27 cellular contexts compared by ENCODE assay signal in genomic region chr6:75906871-75907270, GRCh38.
"Had no signal": no experiment of that assay in that cellular context is flagged by ENCODE, and none has a peak within 500 bp of the region (broad histone marks: within the 10 kb centered on the region; RNA-seq: fewer than 3 reads in every experiment).

No MANE protein-coding gene starts in this region.

- H3K4me3 Mint-ChIP-seq: activated B cell treated with CpG ODN at 0.5 μM for 24 hours; activated CD4-positive, alpha-beta memory T cell treated with anti-CD3 and anti-CD28 coated beads for 36 hours; activated CD4-positive, alpha-beta T cell treated with anti-CD3 and anti-CD28 coated beads, Interleukin-2, amount 10 ng/mL, durations not matched to agents 24 days and 14 days; activated naive CD8-positive, alpha-beta T cell treated with anti-CD3 and anti-CD28 coated beads, Interleukin-2, amount 50 U/mL, for 24 hours; activated T-cell treated with anti-CD3 and anti-CD28 coated beads, Interleukin-2, amount 50 U/mL, for 4 hours; T-helper 1 cell treated with Interleukin-12 subunit alpha and Interleukin-12 subunit beta and Interleukin-4 antibody, amounts not matched to agents 30 μg/mL and 1 μg/mL, for 36 hours had no signal

- H3K27ac Mint-ChIP-seq: activated B cell treated with CpG ODN at 0.5 μM for 24 hours; activated CD4-positive, alpha-beta memory T cell treated with anti-CD3 and anti-CD28 coated beads for 36 hours; activated CD4-positive, alpha-beta T cell treated with anti-CD3 and anti-CD28 coated beads, Interleukin-2, amount 10 ng/mL, durations not matched to agents 24 days and 14 days; activated naive CD4-positive, alpha-beta T cell treated with anti-CD3 and anti-CD28 coated beads, Interleukin-2, amount 50 U/mL, for 72 hours; activated naive CD8-positive, alpha-beta T cell treated with anti-CD3 and anti-CD28 coated beads, Interleukin-2, amount 50 U/mL, for 24 hours; T-helper 1 cell treated with Interleukin-12 subunit alpha and Interleukin-12 subunit beta and Interleukin-4 antibody, amounts not matched to agents 30 μg/mL and 1 μg/mL, for 36 hours had no signal

- H3K4me1 Mint-ChIP-seq: activated B cell treated with CpG ODN at 0.5 μM for 24 hours; activated CD4-positive, alpha-beta T cell treated with anti-CD3 and anti-CD28 coated beads, Interleukin-2, amount 10 ng/mL, durations not matched to agents 24 days and 14 days; activated naive CD8-positive, alpha-beta T cell treated with anti-CD3 and anti-CD28 coated beads, Interleukin-2, amount 50 U/mL, for 24 hours had no signal

- H3K27me3 Mint-ChIP-seq: activated CD4-positive, alpha-beta memory T cell treated with anti-CD3 and anti-CD28 coated beads for 36 hours; activated naive CD8-positive, alpha-beta T cell treated with anti-CD3 and anti-CD28 coated beads, Interleukin-2, amount 50 U/mL, for 24 hours had no signal

- DNase-seq: activated B cell treated with CpG ODN at 0.5 μM for 24 hours; activated CD4-positive, alpha-beta memory T cell treated with anti-CD3 and anti-CD28 coated beads for 36 hours; activated CD4-positive, alpha-beta T cell treated with anti-CD3 and anti-CD28 coated beads for 1 hour; activated CD4-positive, alpha-beta T cell treated with anti-CD3 and anti-CD28 coated beads, Interleukin-2, amount 10 ng/mL, durations not matched to agents 24 days and 14 days; activated CD8-positive, alpha-beta memory T cell treated with anti-CD3 and anti-CD28 coated beads for 24 hours; activated effector memory CD4-positive, alpha-beta T cell treated with anti-CD3 and anti-CD28 coated beads, Interleukin-2, amount 50 U/mL, for 16 hours; activated naive CD4-positive, alpha-beta T cell treated with Interleukin-2 at 50 U/mL for 16 hours; activated naive CD8-positive, alpha-beta T cell treated with anti-CD3 and anti-CD28 coated beads, Interleukin-2, amount 50 U/mL, for 24 hours; activated T-cell treated with anti-CD3 and anti-CD28 coated beads, Interleukin-2, amount 50 U/mL, for 4 hours; amniotic stem cell; body of pancreas; Karpas-422; NCI-H1105 treated with DMSO at 0.1 percent for 48 hours; NCI-H1436 treated with DMSO at 0.1 percent for 48 hours; NCI-H187; NCI-H2081; NCI-H2171 treated with DMSO at 0.1 percent for 48 hours; NCI-H226; NCI-H526; NCI-H82; Peyer's patch; Right ventricle myocardium superior; SJCRH30; SK-N-SH had no signal

- H3K36me3 Mint-ChIP-seq: activated CD4-positive, alpha-beta memory T cell treated with anti-CD3 and anti-CD28 coated beads for 36 hours had no signal

- ATAC-seq: activated naive CD4-positive, alpha-beta T cell treated with anti-CD3 and anti-CD28 coated beads, Interleukin-2, amount 50 U/mL, for 72 hours; activated naive CD8-positive, alpha-beta T cell treated with anti-CD3 and anti-CD28 coated beads, Interleukin-2, amount 50 U/mL, for 24 hours; activated T-cell treated with anti-CD3 and anti-CD28 coated beads, Interleukin-2, amount 50 U/mL, for 4 hours; body of pancreas; K562 had no signal

- H3K9me3 Mint-ChIP-seq: activated CD4-positive, alpha-beta memory T cell treated with anti-CD3 and anti-CD28 coated beads for 36 hours; activated CD4-positive, alpha-beta T cell treated with anti-CD3 and anti-CD28 coated beads, Interleukin-2, amount 10 ng/mL, durations not matched to agents 24 days and 14 days; activated naive CD4-positive, alpha-beta T cell treated with anti-CD3 and anti-CD28 coated beads, Interleukin-2, amount 50 U/mL, for 72 hours; activated naive CD8-positive, alpha-beta T cell treated with anti-CD3 and anti-CD28 coated beads, Interleukin-2, amount 50 U/mL, for 24 hours; activated T-cell treated with anti-CD3 and anti-CD28 coated beads, Interleukin-2, amount 50 U/mL, for 4 hours; T-helper 1 cell treated with Interleukin-12 subunit alpha and Interleukin-12 subunit beta and Interleukin-4 antibody, amounts not matched to agents 30 μg/mL and 1 μg/mL, for 36 hours had no signal
